1 cellular context compared by ENCODE assay signal in the genomic region with DNA sequence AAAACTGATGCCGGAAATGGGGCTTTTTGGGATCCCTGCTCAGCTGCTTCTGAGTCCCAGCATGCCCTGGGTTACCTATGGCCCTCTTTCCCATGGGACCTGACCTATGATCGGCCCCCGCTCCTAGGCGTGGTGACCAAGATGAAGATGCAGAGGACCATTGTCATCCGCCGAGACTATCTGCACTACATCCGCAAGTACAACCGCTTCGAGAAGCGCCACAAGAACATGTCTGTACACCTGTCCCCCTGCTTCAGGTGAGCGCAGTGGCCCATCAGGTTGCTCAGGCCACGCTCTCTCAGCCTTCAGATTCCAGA.
TF ChIP-seq lines count a peak whose summit lies in the region.

No MANE protein-coding gene starts in this region.

TF ChIP-seq in endothelial cell of umbilical vein, 7 proteins besides CTCF, POLR2A, EP300 and RAD21:
- TF ChIP-seq POLR2AphosphoS5 (IDR thresholded peaks at IDR 0.05; ENCODE audit: insufficient read depth, low read depth, low read length) = no peak
- TF ChIP-seq GATA2 (IDR thresholded peaks at IDR 0.05; ENCODE audit: insufficient read depth, insufficient read length, low read depth, low read length) = no peak
- TF ChIP-seq EZH2 (IDR thresholded peaks at IDR 0.05; ENCODE audit: borderline replicate concordance, low read depth, low read length, severe bottlenecking) = no peak
- TF ChIP-seq, protein P1, sequence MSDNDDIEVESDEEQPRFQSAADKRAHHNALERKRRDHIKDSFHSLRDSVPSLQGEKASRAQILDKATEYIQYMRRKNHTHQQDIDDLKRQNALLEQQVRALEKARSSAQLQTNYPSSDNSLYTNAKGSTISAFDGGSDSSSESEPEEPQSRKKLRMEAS (IDR thresholded peaks at IDR 0.05; ENCODE audit: insufficient read depth, insufficient read length) = no peak
- no peak for TF ChIP-seq JUN (IDR thresholded peaks at IDR 0.05; ENCODE audit: borderline replicate concordance, insufficient read depth, insufficient read length, low read depth)
- no peak for TF ChIP-seq FOS (IDR thresholded peaks at IDR 0.05; ENCODE audit: borderline replicate concordance, insufficient read depth, low read length)
- TF ChIP-seq MYC (IDR thresholded peaks at IDR 0.05; ENCODE audit: low read depth, low read length) = no peak
TF ChIP-seq in endothelial cell of umbilical vein: peak in this region for 0.
